Comparison of ENCODE assay signal across 8 cellular contexts in the genomic region with DNA sequence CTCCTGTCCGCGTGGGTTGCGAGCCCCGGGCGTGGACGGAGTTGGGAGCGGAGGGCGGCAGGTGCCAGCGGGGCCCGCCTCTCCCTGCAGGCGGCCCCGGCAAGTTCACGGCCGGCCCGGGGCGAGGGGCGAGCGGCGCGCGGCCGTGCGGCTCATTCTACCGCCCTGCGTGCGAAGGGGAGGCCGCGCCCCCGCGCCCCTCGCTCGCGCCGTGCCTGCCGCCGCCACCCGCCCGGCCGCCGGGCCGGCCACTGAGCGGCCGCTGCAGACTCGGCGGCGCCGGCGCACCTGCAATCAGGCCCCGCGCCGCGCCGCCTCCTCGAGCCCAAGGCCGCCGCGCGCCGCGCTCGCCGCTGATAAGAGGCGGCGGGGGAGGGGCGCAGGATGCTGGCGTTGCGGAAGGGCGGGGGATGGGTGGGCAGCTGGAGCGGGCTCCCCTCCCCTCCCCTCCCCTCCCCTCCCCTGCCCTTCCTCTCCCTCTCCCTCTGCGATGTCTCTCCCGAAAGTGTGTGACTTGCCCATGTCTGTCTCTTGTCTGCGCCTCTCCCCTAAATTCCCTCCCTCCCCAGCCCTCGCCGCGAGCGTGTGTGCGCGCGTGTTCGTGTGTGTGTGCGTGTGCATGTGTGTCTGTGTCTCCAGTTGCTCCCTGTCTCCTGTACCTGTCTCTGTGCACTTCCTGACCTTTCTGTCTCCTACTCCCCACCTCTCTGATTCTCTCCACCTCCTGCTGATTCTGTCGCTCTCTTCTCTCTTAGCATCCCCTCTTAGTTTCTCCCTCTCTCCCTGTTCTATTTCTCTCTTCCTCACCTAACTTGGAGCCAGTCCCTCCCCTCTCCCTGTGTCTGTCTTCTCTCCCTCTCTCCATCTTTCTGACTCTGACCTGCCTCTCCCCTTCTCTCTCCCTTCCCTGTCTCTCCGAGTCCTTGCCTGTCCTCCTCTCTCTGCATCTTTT.
DNase-seq lines count a peak whose midpoint lies in the region; ATAC-seq and TF ChIP-seq lines count a peak whose summit lies in the region.

No MANE protein-coding gene starts in this region.

- peak overlapping the region; percentile 21 for H3K4me3 ChIP-seq in SJSA1

- no peaks in the 10 kb centered on the region for H3K36me3 ChIP-seq in SJSA1

- no peak for TF ChIP-seq POLR2A in GM18505 (IDR thresholded peaks at IDR 0.05; ENCODE audit: borderline replicate concordance, extremely low read depth, insufficient read depth, insufficient read length)

- H3K27ac ChIP-seq in SJSA1 = no peak overlapping the region

- ATAC-seq in HG02852 (IDR thresholded peaks at IDR 0.05; ENCODE audit: unreplicated experiment) (peak; percentile 60), GM18505 (IDR thresholded peaks at IDR 0.05; ENCODE audit: unreplicated experiment) (no peak), HG03469 (IDR thresholded peaks at IDR 0.05; ENCODE audit: unreplicated experiment) (no peak)

- no peaks in the 10 kb centered on the region for H3K9me3 ChIP-seq in SJSA1 (replicated peaks)

- DNase-seq in COLO668 (lab: John Stamatoyannopoulos, UW; ENCODE audit: unreplicated experiment) (peak; percentile 67), SJSA1 (ENCODE audit: low read depth in 1 of 2, low spot score in 2 of 2) (no peak), glomerular visceral epithelial cell (ENCODE audit: extremely low spot score) (peak; percentile 29), pons (ENCODE audit: low spot score) (peak; percentile 17), dedifferentiated amniotic fluid mesenchymal stem cell (ENCODE audit: extremely low spot score) (no peak)

- H3K27me3 ChIP-seq in SJSA1 (replicated peaks) = no peaks in the 10 kb centered on the region

- peaks cover 11% of the 10 kb centered on the region for H3K4me1 ChIP-seq in SJSA1 (replicated peaks)

Comparison
In these comparisons a context has a peak if more than half of its experiments do, and no peak if none do; other contexts are left out.
1. DNase-seq: peak in COLO668 (single experiment), glomerular visceral epithelial cell (single experiment) and pons (single experiment); none in SJSA1 (0 of 2) and dedifferentiated amniotic fluid mesenchymal stem cell (single experiment).